Comparison of ENCODE assay signal across 11 cellular contexts in genomic region chr1:225097175-225097574, GRCh38.
"Had no signal": no experiment of that assay in that cellular context is flagged by ENCODE, and none has a peak within 500 bp of the region (broad histone marks: within the 10 kb centered on the region; RNA-seq: fewer than 3 reads in every experiment).

No MANE protein-coding gene starts in this region.

- H3K9me3 ChIP-seq: HAP-1 had no signal

- ATAC-seq: GM23338, HCT116 had no signal

- H2AFZ ChIP-seq: GM23248, GM23338 had no signal

- H3K4me2 ChIP-seq: GM23338 had no signal

- H3K27ac ChIP-seq: GM23248 had no signal

- FAIRE-seq: H1, H54 had no signal

- H3K4me3 ChIP-seq: GM23248, GM23338, HAP-1 had no signal

- H3K36me3 ChIP-seq: HAP-1 had no signal

- H3K4me1 ChIP-seq: HAP-1 had no signal

- DNase-seq: GM23248, GOT3, H7, H9, HCEC 1CT, HFFc6 had no signal

- H3K9ac ChIP-seq: GM23248 had no signal
